19 cellular contexts compared by ENCODE assay signal in the genomic region with DNA sequence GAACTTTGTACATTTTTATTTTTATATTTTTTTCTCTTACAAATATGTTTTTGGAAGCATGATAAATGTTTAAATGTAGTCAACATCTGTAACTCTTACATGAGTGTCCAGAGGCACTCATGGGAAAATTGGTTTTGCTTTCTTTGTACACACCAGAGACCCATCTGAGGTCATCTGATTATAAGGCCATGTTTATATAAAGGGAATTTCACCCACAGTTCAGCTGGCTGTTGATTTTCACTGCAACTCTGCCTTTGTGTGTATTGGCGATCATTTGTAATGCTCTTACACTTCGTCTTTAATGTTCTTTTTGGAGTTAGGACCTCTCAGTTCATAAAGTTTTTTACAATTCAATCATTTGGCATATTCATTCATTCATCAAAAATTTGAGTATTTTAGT. TPM values are rescaled to one million over a fixed set of nuclear protein-coding genes. Genes with fewer than 3 reads are reported as not detected.
DNase-seq lines count a peak whose midpoint lies in the region; ATAC-seq and TF ChIP-seq lines count a peak whose summit lies in the region.
"Had no signal": no experiment of that assay in that cellular context is flagged by ENCODE, and none has a peak within 500 bp of the region (broad histone marks: within the 10 kb centered on the region; RNA-seq: fewer than 3 reads in every experiment).

No MANE protein-coding gene starts in this region.

- no peaks in the 10 kb centered on the region for H3K9me3 Mint-ChIP-seq in activated naive CD8-positive, alpha-beta T cell (ENCODE audit: low read depth)
- no peaks in the 10 kb centered on the region for H3K9me3 Mint-ChIP-seq in activated naive CD8-positive, alpha-beta T cell treated with anti-CD3 and anti-CD28 coated beads for 36 hours
- H3K9me3 Mint-ChIP-seq in natural killer cell = no peaks in the 10 kb centered on the region
- H3K9me3 Mint-ChIP-seq: CD4-positive, alpha-beta T cell had no signal

- H3K36me3 Mint-ChIP-seq in activated naive CD8-positive, alpha-beta T cell = peaks cover 21% of the 10 kb centered on the region
- H3K36me3 Mint-ChIP-seq in activated naive CD8-positive, alpha-beta T cell treated with anti-CD3 and anti-CD28 coated beads for 36 hours = peaks cover 29% of the 10 kb centered on the region
- peaks cover 34% of the 10 kb centered on the region for H3K36me3 Mint-ChIP-seq in natural killer cell

- no peak for DNase-seq in activated naive CD8-positive, alpha-beta T cell treated with anti-CD3 and anti-CD28 coated beads for 36 hours
- DNase-seq in SK-N-DZ (ENCODE audit: low spot score) (peak; percentile 35), left lobe of liver (ENCODE audit: low spot score) (no peak), natural killer cell (no peak), NCI-H82 (lab: John Stamatoyannopoulos, UW) (no peak), left cardiac atrium (no peak)
- DNase-seq: CD4-positive, alpha-beta T cell; DND-41; GF-D8; GOT3; KBM-7; NCI-H1092; NCI-H345; NCI-H69; PC-9 had no signal

- no peaks in the 10 kb centered on the region for H3K27me3 Mint-ChIP-seq in activated naive CD8-positive, alpha-beta T cell
- no peaks in the 10 kb centered on the region for H3K27me3 Mint-ChIP-seq in activated naive CD8-positive, alpha-beta T cell treated with anti-CD3 and anti-CD28 coated beads for 36 hours
- H3K27me3 Mint-ChIP-seq in natural killer cell (ENCODE audit: low read depth in 2 of 2) = no peaks in the 10 kb centered on the region
- H3K27me3 Mint-ChIP-seq: CD4-positive, alpha-beta T cell had no signal

- peak; percentile 91 for ATAC-seq in left lobe of liver
- no peak for ATAC-seq in HG03159 (IDR thresholded peaks at IDR 0.05; ENCODE audit: unreplicated experiment)
- ATAC-seq in natural killer cell = no peak
- no peak for ATAC-seq in left cardiac atrium
- ATAC-seq: Right ventricle myocardium inferior had no signal

- H3K4me3 Mint-ChIP-seq in activated naive CD8-positive, alpha-beta T cell = no peak overlapping the region
- no peak overlapping the region for H3K4me3 Mint-ChIP-seq in activated naive CD8-positive, alpha-beta T cell treated with anti-CD3 and anti-CD28 coated beads for 36 hours
- H3K4me3 Mint-ChIP-seq in natural killer cell = no peak overlapping the region
- H3K4me3 Mint-ChIP-seq: CD4-positive, alpha-beta T cell had no signal

- TF ChIP-seq CTCF in natural killer cell (IDR thresholded peaks at IDR 0.05) = no peak

- intact Hi-C loops in natural killer cell (cut with micrococcal nuclease) = no loop called here
- intact Hi-C loops in left cardiac atrium (cut with DNase I) = loop anchor here in 1 of 2 donors (10.0 kb wide), 1 partner anchor 157 kb away; no protein-coding TSS in a partner anchor

- peaks cover 2% of the 10 kb centered on the region for H3K4me1 Mint-ChIP-seq in activated naive CD8-positive, alpha-beta T cell (ENCODE audit: low read depth)
- no peaks in the 10 kb centered on the region for H3K4me1 Mint-ChIP-seq in activated naive CD8-positive, alpha-beta T cell treated with anti-CD3 and anti-CD28 coated beads for 36 hours
- no peaks in the 10 kb centered on the region for H3K4me1 Mint-ChIP-seq in natural killer cell

- H3K27ac Mint-ChIP-seq in activated naive CD8-positive, alpha-beta T cell = peak overlapping the region; percentile 37
- H3K27ac Mint-ChIP-seq in activated naive CD8-positive, alpha-beta T cell treated with anti-CD3 and anti-CD28 coated beads for 36 hours = no peak overlapping the region
- no peak overlapping the region for H3K27ac Mint-ChIP-seq in natural killer cell
- H3K27ac Mint-ChIP-seq: CD4-positive, alpha-beta T cell had no signal

RNA-seq across cellular contexts. Expression of gene RIOK1, which starts 28.1 kb away (rescaled TPM):
- total RNA-seq in activated naive CD8-positive, alpha-beta T cell treated with anti-CD3 and anti-CD28 coated beads for 36 hours = 10 to 100 TPM; 57.9 to 64.7 TPM
- polyA plus RNA-seq in SK-N-DZ (2014; cell fraction: cytosol; rRNA removed) = 25.8 and 28.9 TPM in 2 replicates
- polyA plus RNA-seq in SK-N-DZ (2014; cell fraction: nucleus; rRNA removed) = 32.1 and 37.4 TPM in 2 replicates
- 4.4 TPM for total RNA-seq in left lobe of liver
- 10 to 100 TPM; 36.8 to 48.4 (median 38.2) TPM for total RNA-seq in natural killer cell
- 10 to 100 TPM in 1 of 2 donors, 1 to 10 TPM in 1; 10.0 to 16.4 TPM for total RNA-seq in left cardiac atrium

RNA-seq across cellular contexts. Expression of gene CAGE1, which starts 28.1 kb away (rescaled TPM):
- total RNA-seq in activated naive CD8-positive, alpha-beta T cell treated with anti-CD3 and anti-CD28 coated beads for 36 hours = under 1 TPM; 0.10 TPM
- polyA plus RNA-seq in SK-N-DZ (2014; cell fraction: cytosol; rRNA removed) = 0.09 TPM in 1 of 2 replicates, not detected in the other
- not detected in 2 replicates for polyA plus RNA-seq in SK-N-DZ (2014; cell fraction: nucleus; rRNA removed)
- 0.05 TPM for total RNA-seq in left lobe of liver
- 1 to 10 TPM in 2 of 3 donors, under 1 TPM in 1; 0.70 to 1.3 (median 1.1) TPM for total RNA-seq in natural killer cell
- total RNA-seq in left cardiac atrium = under 1 TPM in 1 of 2 donors, not detected in 1; 0.06 TPM
- total RNA-seq: M059J had no signal
